In genomic region chr14:75793806-75794205, GRCh38 we compare ENCODE assay signal across 1 cellular context.
TF ChIP-seq lines count a peak whose summit lies in the region.

No MANE protein-coding gene starts in this region.

TF ChIP-seq in GM23338, 12 proteins besides CTCF, POLR2A, EP300 and RAD21 (continued from another document):
- TF ChIP-seq ZNF462 (CRISPR knock-in tag; IDR thresholded peaks at IDR 0.05) (no peak), JUNB (IDR thresholded peaks at IDR 0.05; ENCODE audit: unreplicated experiment) (no peak)
